23 cellular contexts compared by ENCODE assay signal in the genomic region with DNA sequence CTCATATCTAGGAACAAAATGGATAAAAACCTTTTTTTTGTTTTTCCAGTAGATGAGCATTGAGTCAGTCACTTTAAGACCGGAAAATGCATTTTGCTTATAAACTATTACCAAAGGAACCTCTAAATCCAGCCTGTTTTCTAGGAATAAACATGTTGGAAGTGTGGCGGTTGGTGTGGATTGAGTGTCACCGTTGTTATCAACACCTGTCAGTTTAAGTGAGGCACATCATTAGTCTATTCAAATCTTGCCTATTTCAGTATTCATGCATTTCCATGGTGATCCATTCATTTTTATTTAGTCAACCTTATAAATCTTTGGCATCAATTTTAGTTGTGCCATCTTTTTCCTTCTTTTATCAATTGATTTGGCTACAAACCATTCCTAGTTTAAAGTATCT. TPM values are rescaled to one million over a fixed set of nuclear protein-coding genes. Genes with fewer than 3 reads are reported as not detected.
DNase-seq lines count a peak whose midpoint lies in the region; ATAC-seq, FAIRE-seq and TF ChIP-seq lines count a peak whose summit lies in the region.
"Had no signal": no experiment of that assay in that cellular context is flagged by ENCODE, and none has a peak within 500 bp of the region (broad histone marks: within the 10 kb centered on the region; RNA-seq: fewer than 3 reads in every experiment).

No MANE protein-coding gene starts in this region.

- H3K4me2 ChIP-seq in IMR-90 (ENCODE audit: low read depth, low read length) (no peak overlapping the region), PC-3 (ENCODE audit: low read length) (no peak overlapping the region), neural progenitor cell (no peak overlapping the region)

- no peak overlapping the region for H3K27ac Mint-ChIP-seq in neural progenitor cell
- H3K27ac Mint-ChIP-seq: B cell, T-helper 17 cell had no signal

- TF ChIP-seq CTCF in IMR-90 (conservative IDR thresholded peaks at IDR 0.05; ENCODE audit: low read depth, low read length): no peak
- TF ChIP-seq CTCF in PC-3 (conservative IDR thresholded peaks at IDR 0.05; ENCODE audit: low read depth, low read length): no peak
- no peak for TF ChIP-seq CTCF in neural progenitor cell (IDR thresholded peaks at IDR 0.05)
- TF ChIP-seq CTCF in kidney (IDR thresholded peaks at IDR 0.05; ENCODE audit: borderline replicate concordance, extremely low read depth, insufficient read depth): no peak
- TF ChIP-seq CTCF in left lung (IDR thresholded peaks at IDR 0.05): no peak

- no peaks in the 10 kb centered on the region; the same call in 1 of the 2 replicates for H3K79me2 ChIP-seq in PC-3 (ENCODE audit: low read length)
- H3K79me2 ChIP-seq in neural progenitor cell (ENCODE audit: low read depth): no peaks in the 10 kb centered on the region

- CTCF ChIA-PET in IMR-90 (lab: Yijun Ruan, JAX): no interaction called here
- CTCF ChIA-PET in PC-3 (lab: Charles Lee): no interaction called here

- POLR2A ChIA-PET in IMR-90 (lab: Charles Lee; ENCODE audit: unreplicated experiment): no interaction called here
- POLR2A ChIA-PET in PC-3 (lab: Charles Lee; ENCODE audit: unreplicated experiment): no interaction called here

- FAIRE-seq in kidney (lab: Jason Lieb, UNC): no peak
- FAIRE-seq: A204.1, D721Med, GM19239, H1, K562 had no signal

- H3K27me3 ChIP-seq in IMR-90 (ENCODE audit: control insufficient read depth, insufficient read depth, low read length) (no peaks in the 10 kb centered on the region), PC-3 (ENCODE audit: low read length) (peaks cover 17% of the 10 kb centered on the region), neural progenitor cell (peaks cover 69% of the 10 kb centered on the region), left lung (peaks cover 8 to 89% of the 10 kb centered on the region in 2 donors)

- H3K9me2 ChIP-seq in PC-3 (replicated peaks; ENCODE audit: low read length): no peaks in the 10 kb centered on the region

- no peak for TF ChIP-seq RAD21 in IMR-90 (IDR thresholded peaks at IDR 0.05; ENCODE audit: low read length)

- H3K4ac ChIP-seq in IMR-90 (ENCODE audit: low read depth, low read length): no peak overlapping the region

- H3K27ac ChIP-seq in IMR-90 (ENCODE audit: insufficient read depth, low read length) (no peak overlapping the region), PC-3 (ENCODE audit: low read length) (no peak overlapping the region), neural progenitor cell (no peak overlapping the region), kidney (ENCODE audit: low read depth in 2 of 2, low read length in 2 of 2) (no peak overlapping the region), left lung (no peak overlapping the region)
- H3K27ac ChIP-seq: RWPE1, SK-N-MC had no signal

- TSS peak; percentile 21 for BruUV-seq in IMR-90 (replicated peaks; lab: Mats Ljungman, UMichigan)
- TSS peak; percentile 24 for BruUV-seq in PC-3 (replicated peaks; lab: Mats Ljungman, UMichigan)

- no peaks in the 10 kb centered on the region for H3F3A ChIP-seq in PC-3 (ENCODE audit: low read length, unreplicated experiment)
- peaks cover 8% of the 10 kb centered on the region for H3F3A ChIP-seq in neural progenitor cell (ENCODE audit: low read depth)

- no peak overlapping the region for H3K18ac ChIP-seq in IMR-90 (ENCODE audit: low read depth, low read length)

- no peaks in the 10 kb centered on the region for H3K36me3 Mint-ChIP-seq in neural progenitor cell

- H4K20me1 ChIP-seq in IMR-90 (ENCODE audit: insufficient read depth, low read length) (peaks cover 15% of the 10 kb centered on the region; the same call in 1 of the 2 replicates), PC-3 (ENCODE audit: low read length) (no peaks in the 10 kb centered on the region), neural progenitor cell (ENCODE audit: low read depth) (peaks cover 20% of the 10 kb centered on the region)

- H3K4me3 ChIP-seq in IMR-90 (ENCODE audit: insufficient read depth, low read depth, low read length) (no peak overlapping the region), PC-3 (ENCODE audit: low read length) (no peak overlapping the region), neural progenitor cell (no peak overlapping the region), kidney (ENCODE audit: low read length in 2 of 2) (no peak overlapping the region), left lung (no peak overlapping the region)
- H3K4me3 ChIP-seq: K562 had no signal

- no peak overlapping the region for H3K23ac ChIP-seq in IMR-90 (ENCODE audit: low read depth, low read length)

- H3K9me3 ChIP-seq in IMR-90 (ENCODE audit: control insufficient read depth, insufficient read depth, low read length): no peaks in the 10 kb centered on the region
- H3K9me3 ChIP-seq in PC-3 (ENCODE audit: low read length): no peaks in the 10 kb centered on the region
- H3K9me3 ChIP-seq in neural progenitor cell (ENCODE audit: low read depth): no peaks in the 10 kb centered on the region
- H3K9me3 ChIP-seq in kidney (ENCODE audit: control insufficient read depth in 1 of 2, low read length in 2 of 2): no peaks in the 10 kb centered on the region
- no peaks in the 10 kb centered on the region for H3K9me3 ChIP-seq in left lung

- no peak overlapping the region for H2BK120ac ChIP-seq in IMR-90 (ENCODE audit: low read depth, low read length)

- H2BK15ac ChIP-seq in IMR-90 (ENCODE audit: low read depth, low read length): no peak overlapping the region

- no peak overlapping the region for H3K14ac ChIP-seq in IMR-90 (replicated peaks; ENCODE audit: low read depth, low read length)

- dilution Hi-C loops in IMR-90 (cut with HindIII; ENCODE audit: low sequenced_read_pairs, unreplicated experiment): no loop called here

- H3K36me3 ChIP-seq in IMR-90 (ENCODE audit: control insufficient read depth, insufficient read depth, low read length) (no peaks in the 10 kb centered on the region), PC-3 (ENCODE audit: low read depth, low read length) (no peaks in the 10 kb centered on the region), neural progenitor cell (no peaks in the 10 kb centered on the region), kidney (ENCODE audit: control insufficient read depth in 1 of 2, insufficient read depth in 2 of 2, low read length in 2 of 2) (no peaks in the 10 kb centered on the region), left lung (no peaks in the 10 kb centered on the region)

- peak; percentile 47 for DNase-seq in NCI-H2171 treated with DMSO at 0.1 percent for 48 hours (lab: John Stamatoyannopoulos, UW)
- no peak for DNase-seq in NCI-H2171 (lab: John Stamatoyannopoulos, UW)
- no peak for DNase-seq in IMR-90
- DNase-seq in PC-3: no peak
- no peak for DNase-seq in neural progenitor cell (ENCODE audit: low spot score)
- DNase-seq in kidney: no peak
- DNase-seq in left lung: no peak
- DNase-seq: DMS79, NCI-H1092, NCI-H146, NCI-H2029, NCI-H524, SHP77 treated with DMSO at 0.1 percent for 48 hours, SW 1271, T-helper 17 cell had no signal

- no peak overlapping the region for H4K5ac ChIP-seq in IMR-90 (ENCODE audit: low read depth, low read length)

- H3K79me1 ChIP-seq in IMR-90 (ENCODE audit: low read depth in 1 of 2, low read length in 2 of 2): peaks cover 20 to 34% of the 10 kb centered on the region in 2 experiments

- no peak overlapping the region for H4K91ac ChIP-seq in IMR-90 (ENCODE audit: insufficient read depth, low read depth, low read length)

- H3K4me3 Mint-ChIP-seq in neural progenitor cell: peak overlapping the region; percentile 10

- no peak overlapping the region for H2AK9ac ChIP-seq in IMR-90 (replicated peaks; ENCODE audit: low read depth, low read length, poor library complexity)

- H3K9ac ChIP-seq in IMR-90 (ENCODE audit: low read depth, low read length): no peak overlapping the region
- no peak overlapping the region for H3K9ac ChIP-seq in PC-3 (ENCODE audit: low read length)
- no peak overlapping the region for H3K9ac ChIP-seq in neural progenitor cell
- H3K9ac ChIP-seq in kidney (ENCODE audit: low read length in 2 of 2): no peak overlapping the region

- in situ Hi-C loops in IMR-90 (cut with MboI; ENCODE audit: low sequenced_read_pairs): loop anchor here (25.0 kb wide), 1 partner anchor 374 kb away; no protein-coding TSS in a partner anchor

- ATAC-seq in IMR-90 (ENCODE audit: low read depth) (no peak), PC-3 (no peak), left lung (no peak)
- ATAC-seq: K562, T-helper 17 cell had no signal

- no peak for TF ChIP-seq POLR2A in IMR-90 (IDR thresholded peaks at IDR 0.05; ENCODE audit: low read depth, low read length)

- no peak overlapping the region for H2AK5ac ChIP-seq in IMR-90 (ENCODE audit: low read depth, low read length)

- intact Hi-C loops in IMR-90 (cut with micrococcal nuclease) (loop anchor here (5.0 kb wide), 3 partner anchors 74 to 374 kb away; no protein-coding TSS in a partner anchor), PC-3 (cut with micrococcal nuclease) (no loop called here), kidney (cut with DNase I) (no loop called here), left lung (cut with DNase I) (no loop called here)

- H3K56ac ChIP-seq in IMR-90 (ENCODE audit: extremely low read depth, insufficient read depth, low read length): no peak overlapping the region

- peaks cover 6% of the 10 kb centered on the region for H3K27me3 Mint-ChIP-seq in neural progenitor cell (ENCODE audit: insufficient read depth, low read depth)

- no peaks in the 10 kb centered on the region for H3K9me1 ChIP-seq in IMR-90 (ENCODE audit: insufficient read depth, low read length)

- WGBS in IMR-90 (ENCODE audit: extremely low coverage in 2 of 2, insufficient read length in 1 of 2), 2 experiments: no CpG with 5 or more reads among the region's 3 CpGs

- H2AFZ ChIP-seq in IMR-90 (replicated peaks; ENCODE audit: low read length, poor library complexity) (no peak overlapping the region), PC-3 (ENCODE audit: low read length) (no peak overlapping the region), neural progenitor cell (replicated peaks) (no peak overlapping the region)

- peaks cover 24% of the 10 kb centered on the region for H3K4me1 Mint-ChIP-seq in neural progenitor cell

- no peak overlapping the region for H2BK5ac ChIP-seq in IMR-90 (ENCODE audit: low read depth, low read length, poor library complexity, severe bottlenecking)

- H3K9me3 Mint-ChIP-seq in neural progenitor cell: no peaks in the 10 kb centered on the region

- H4K8ac ChIP-seq in IMR-90 (ENCODE audit: low read depth in 2 of 2, low read length in 2 of 2): no peak overlapping the region

- no peak overlapping the region for H2BK20ac ChIP-seq in IMR-90 (ENCODE audit: low read depth, low read length)

- H3K4me1 ChIP-seq in IMR-90 (ENCODE audit: control insufficient read depth, insufficient read depth, low read length) (no peaks in the 10 kb centered on the region), PC-3 (ENCODE audit: insufficient read depth, low read length) (peaks cover 4% of the 10 kb centered on the region; the same call in 1 of the 2 replicates), neural progenitor cell (peaks cover 3% of the 10 kb centered on the region), kidney (ENCODE audit: control insufficient read depth in 1 of 2, insufficient read depth in 1 of 2, low read depth in 1 of 2, low read length in 2 of 2) (peaks cover 0 to 10% of the 10 kb centered on the region in 2 donors), left lung (peaks cover 5 to 23% of the 10 kb centered on the region in 2 donors)

RNA-seq across cellular contexts. Expression of a gene that starts 3.3 kb away (rescaled TPM):
- total RNA-seq in IMR-90 (2012; rRNA removed) (2.0 and 2.5 TPM in 2 replicates), PC-3 (2014; rRNA removed) (2.6 and 3.1 TPM in 2 replicates), neural progenitor cell (ENCODE audit: low replicate concordance) (1.6 and 2.3 TPM in 2 replicates), kidney (10.5 TPM), left lung (10 to 100 TPM in 1 of 2 donors, 1 to 10 TPM in 1; 9.5 to 10.5 TPM)
- polyA plus RNA-seq in IMR-90 (2012; rRNA removed) (7.9 and 8.0 TPM in 2 replicates), kidney (ENCODE audit: insufficient read depth, low read depth, low replicate concordance) (1.5 TPM)
- polyA plus RNA-seq in IMR-90 (2012; cell fraction: cytosol; rRNA removed): 3.8 and 7.2 TPM in 2 replicates
- polyA plus RNA-seq in IMR-90 (2012; cell fraction: nucleus; rRNA removed; ENCODE audit: low replicate concordance): 41.4 and 50.7 TPM in 2 replicates
